In genomic region chr7:49023345-49024330, GRCh38 we compare ENCODE assay signal across 16 cellular contexts.
DNase-seq lines count a peak whose midpoint lies in the region; TF ChIP-seq lines count a peak whose summit lies in the region.
"Had no signal": no experiment of that assay in that cellular context is flagged by ENCODE, and none has a peak within 500 bp of the region (broad histone marks: within the 10 kb centered on the region; RNA-seq: fewer than 3 reads in every experiment).

No MANE protein-coding gene starts in this region.

- no peak overlapping the region for H3K27ac Mint-ChIP-seq in progenitor cell of endocrine pancreas
- H3K27ac Mint-ChIP-seq: CD8-positive, alpha-beta T cell had no signal

- H3K4me3 Mint-ChIP-seq in progenitor cell of endocrine pancreas (ENCODE audit: low read depth), result no peak overlapping the region
- H3K4me3 Mint-ChIP-seq: CD8-positive, alpha-beta T cell had no signal

- H3K9me3 Mint-ChIP-seq in progenitor cell of endocrine pancreas (ENCODE audit: low read depth), result no peaks in the 10 kb centered on the region

- H3K4me1 Mint-ChIP-seq in progenitor cell of endocrine pancreas (ENCODE audit: low read depth), result peaks cover 13% of the 10 kb centered on the region

- H3K36me3 ChIP-seq in iPS-20b (ENCODE audit: insufficient read depth, low read depth, low read length), result no peaks in the 10 kb centered on the region
- H3K36me3 ChIP-seq: SJCRH30 had no signal

- TF ChIP-seq CTCF in GM10248 (IDR thresholded peaks at IDR 0.05; ENCODE audit: control extremely low read depth, extremely low read depth, low read depth, missing control alignments) (no peak), progenitor cell of endocrine pancreas (IDR thresholded peaks at IDR 0.05; ENCODE audit: unreplicated experiment) (no peak)

- POLR2A ChIA-PET in GM10248 (lab: Yijun Ruan, JAX), result no interaction called here

- CTCF ChIA-PET in GM10248 (lab: Yijun Ruan, JAX), result interaction anchor here (1.5 kb wide), 1 partner anchor 16 kb away, joined by 3 read pairs; no protein-coding TSS in a partner anchor

- peak; percentile 14 for DNase-seq in NCI-H345 (lab: John Stamatoyannopoulos, UW)
- no peak for DNase-seq in NCI-H345 treated with DMSO at 0.1 percent for 48 hours (lab: John Stamatoyannopoulos, UW; ENCODE audit: unreplicated experiment)
- peak; percentile 70 for DNase-seq in cerebellar cortex (ENCODE audit: low spot score)
- DNase-seq in retina, result peak; percentile 72
- DNase-seq in NCI-H187 treated with DMSO at 0.1 percent for 48 hours (lab: John Stamatoyannopoulos, UW), result no peak
- DNase-seq in GM10248 (ENCODE audit: extremely low spot score), result no peak
- no peak for DNase-seq in progenitor cell of endocrine pancreas (ENCODE audit: low spot score, unreplicated experiment)
- DNase-seq: CD8-positive, alpha-beta T cell; NCI-H1092 treated with DMSO at 0.1 percent for 48 hours; NCI-H187; OCI-M1 had no signal

- H3K36me3 Mint-ChIP-seq in progenitor cell of endocrine pancreas (ENCODE audit: insufficient read depth), result no peaks in the 10 kb centered on the region
- H3K36me3 Mint-ChIP-seq: CD8-positive, alpha-beta T cell had no signal

- H3K27ac ChIP-seq in iPS-20b (ENCODE audit: low read length), result peak overlapping the region; percentile 12
- H3K27ac ChIP-seq: 22Rv1, RWPE1, SJCRH30 had no signal

- no peaks in the 10 kb centered on the region for H3K9me3 ChIP-seq in iPS-20b (ENCODE audit: insufficient read depth, low read depth, low read length)
- H3K9me3 ChIP-seq: SJCRH30 had no signal

- H3K4me1 ChIP-seq in iPS-20b (ENCODE audit: insufficient read depth, low read length), result peaks cover 39% of the 10 kb centered on the region; the same call in 1 of the 2 replicates
- H3K4me1 ChIP-seq: SJCRH30 had no signal

- peak overlapping the region; percentile 65; the same call in 1 of the 2 replicates for H3K9ac ChIP-seq in iPS-20b (ENCODE audit: low read depth, low read length)

- H3K27me3 Mint-ChIP-seq in progenitor cell of endocrine pancreas, result no peaks in the 10 kb centered on the region

- H3K4me3 ChIP-seq in iPS-20b (ENCODE audit: low read length), result no peak overlapping the region; the same call in 1 of the 2 replicates
- H3K4me3 ChIP-seq: K562, SJCRH30 had no signal

- no peaks in the 10 kb centered on the region for H3K27me3 ChIP-seq in iPS-20b (ENCODE audit: insufficient read depth, low read length)
- H3K27me3 ChIP-seq: SJCRH30 had no signal

Comparison
In these comparisons a context has a peak if more than half of its experiments do, and no peak if none do; other contexts are left out.
1. DNase-seq: peak in NCI-H345 (single experiment), cerebellar cortex (single experiment) and retina (single experiment); none in NCI-H345 treated with DMSO at 0.1 percent for 48 hours (single experiment), NCI-H187 treated with DMSO at 0.1 percent for 48 hours (single experiment), GM10248 (single experiment) and progenitor cell of endocrine pancreas (single experiment).